8 cellular contexts compared by ENCODE assay signal in the genomic region with DNA sequence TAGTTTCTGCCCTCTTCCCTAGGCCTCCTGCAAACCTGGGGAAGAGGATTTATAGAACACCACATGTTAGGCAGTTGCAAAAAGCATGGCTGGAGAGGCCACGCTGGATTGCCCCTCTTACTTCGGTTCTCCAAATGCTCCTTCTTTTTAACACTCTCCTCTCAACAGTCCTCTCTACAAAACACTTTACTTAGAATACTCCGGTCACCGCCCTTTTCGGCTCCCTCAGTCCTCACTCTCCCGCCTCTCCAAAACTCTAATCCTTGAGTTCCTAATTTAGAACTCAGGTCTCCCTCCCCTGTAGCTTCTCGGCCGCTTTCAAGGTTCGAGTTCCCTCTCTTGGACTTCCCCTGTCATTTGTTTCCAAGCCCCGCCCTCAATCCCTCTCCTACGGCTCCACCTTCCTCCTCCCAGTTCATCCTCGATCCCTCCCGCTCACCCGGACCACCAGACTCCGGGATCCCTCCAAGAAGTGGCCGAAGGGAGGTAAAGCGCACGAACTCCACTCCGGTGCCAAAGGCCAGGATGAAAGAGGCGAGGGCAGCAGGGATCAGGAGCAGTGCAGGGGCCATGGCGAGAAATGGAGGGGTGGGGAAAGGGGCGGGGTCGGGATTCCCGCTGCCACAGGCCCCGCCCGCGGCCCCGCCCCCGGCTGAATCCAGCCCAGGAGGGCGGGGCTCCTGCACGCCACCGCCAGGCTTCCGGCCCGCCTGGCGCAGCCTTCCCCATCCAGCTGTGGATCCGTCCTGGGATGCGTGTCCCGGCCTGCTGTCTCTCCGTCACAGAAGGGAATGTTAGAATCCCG.
DNase-seq lines count a peak whose midpoint lies in the region; ATAC-seq and TF ChIP-seq lines count a peak whose summit lies in the region.

A gene with protein sequence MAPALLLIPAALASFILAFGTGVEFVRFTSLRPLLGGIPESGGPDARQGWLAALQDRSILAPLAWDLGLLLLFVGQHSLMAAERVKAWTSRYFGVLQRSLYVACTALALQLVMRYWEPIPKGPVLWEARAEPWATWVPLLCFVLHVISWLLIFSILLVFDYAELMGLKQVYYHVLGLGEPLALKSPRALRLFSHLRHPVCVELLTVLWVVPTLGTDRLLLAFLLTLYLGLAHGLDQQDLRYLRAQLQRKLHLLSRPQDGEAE (minus strand): TSS at position 582 of the 805 bp plus-strand sequence. CDS start 10 bp downstream, at position 572.

- no peak within 1 kb of the TSS for H3K9ac ChIP-seq in rectal smooth muscle tissue (ENCODE audit: low read length)

- H3K27ac ChIP-seq in rectal smooth muscle tissue (ENCODE audit: low read depth, low read length), result peak within 1 kb of the TSS; percentile 99

- peaks cover 33% of the 10 kb centered on the region for H3K4me1 ChIP-seq in rectal smooth muscle tissue (ENCODE audit: control insufficient read depth, insufficient read depth, low read length)

- H3K27me3 ChIP-seq in rectal smooth muscle tissue (ENCODE audit: control insufficient read depth, insufficient read depth, low read length), result no peaks in the 10 kb centered on the region

- in situ Hi-C loops in astrocyte of the spinal cord (cut with HindIII; ENCODE audit: low sequenced_read_pairs), result no loop called here

- H3K36me3 ChIP-seq in rectal smooth muscle tissue (ENCODE audit: control insufficient read depth, insufficient read depth, low read length), result no peaks in the 10 kb centered on the region

- peak; percentile 88 for DNase-seq in DMS114 treated with DMSO at 0.1 percent for 48 hours (lab: John Stamatoyannopoulos, UW; ENCODE audit: unreplicated experiment)
- peak; percentile 72 for DNase-seq in HFF-Myc (ENCODE audit: extremely low read depth, low read depth)
- DNase-seq in NCI-H2081 treated with DMSO at 0.1 percent for 48 hours (lab: John Stamatoyannopoulos, UW), result peak; percentile 16
- peak; percentile 83 for DNase-seq in T1000 (lab: John Stamatoyannopoulos, UW)
- peak; percentile 84 for DNase-seq in astrocyte of the spinal cord (ENCODE audit: low read depth, low spot score)
- DNase-seq in hepatic stellate cell (ENCODE audit: low spot score), result peak; percentile 89

- ATAC-seq in HG02981 (IDR thresholded peaks at IDR 0.05; ENCODE audit: unreplicated experiment), result no peak

- TF ChIP-seq CTCF in HFF-Myc (IDR thresholded peaks at IDR 0.05; ENCODE audit: low read depth, low read length, missing control alignments), result no peak
- no peak for TF ChIP-seq CTCF in astrocyte of the spinal cord (IDR thresholded peaks at IDR 0.05; ENCODE audit: low read depth, low read length)

- peak within 1 kb of the TSS; percentile 56 for H3K4me3 ChIP-seq in HFF-Myc (replicated peaks; ENCODE audit: low read depth, low read length)
- peak within 1 kb of the TSS; percentile 77 for H3K4me3 ChIP-seq in astrocyte of the spinal cord (ENCODE audit: low read depth, low read length)
- peak within 1 kb of the TSS; percentile 80 for H3K4me3 ChIP-seq in rectal smooth muscle tissue (ENCODE audit: low read length)

Comparison
In these comparisons a context has a peak if more than half of its experiments do, and no peak if none do; other contexts are left out.
1. DNase-seq: peak in every context shown above with its lines; median percentile 89 in hepatic stellate cell; 88 in DMS114 treated with DMSO at 0.1 percent for 48 hours; 84 in astrocyte of the spinal cord; 83 in T1000; 72 in HFF-Myc; 16 in NCI-H2081 treated with DMSO at 0.1 percent for 48 hours.